In the genomic region with DNA sequence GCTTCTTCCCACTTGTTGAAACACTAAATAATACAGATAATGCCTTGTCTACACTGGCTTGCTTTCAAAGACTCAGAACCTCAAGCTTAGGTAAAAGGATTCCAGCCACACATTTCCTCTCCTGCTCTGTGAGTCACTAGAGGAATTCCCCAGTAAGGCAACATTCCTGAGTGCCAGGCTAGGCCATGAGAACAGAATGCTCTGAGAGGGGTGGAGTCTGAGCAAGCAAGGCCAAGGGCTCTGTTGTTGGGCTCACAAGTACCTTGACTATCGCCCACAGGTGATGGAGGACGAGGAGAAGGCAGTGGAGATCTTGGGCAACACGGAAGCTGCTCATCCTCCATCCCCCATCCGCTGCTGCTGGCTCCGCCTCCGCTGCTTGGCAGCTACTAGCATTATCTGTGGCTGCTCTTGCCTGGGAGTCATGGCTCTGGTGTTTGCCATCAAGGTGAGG, we compare ENCODE assay signal across 8 cellular contexts. TPM values are rescaled to one million over a fixed set of nuclear protein-coding genes. Genes with fewer than 3 reads are reported as not detected.
DNase-seq lines count a peak whose midpoint lies in the region; ATAC-seq and TF ChIP-seq lines count a peak whose summit lies in the region.

No MANE protein-coding gene starts in this region.

- TF ChIP-seq CTCF in mammary epithelial cell (conservative IDR thresholded peaks at IDR 0.05 in 1 of 2, IDR thresholded peaks at IDR 0.05 in 1 of 2; ENCODE audit: extremely low read depth in 1 of 2, insufficient read depth in 1 of 2, low read depth in 1 of 2, low read length in 2 of 2) (no peak), lower lobe of right lung (IDR thresholded peaks at IDR 0.05) (no peak), OCI-LY7 (conservative IDR thresholded peaks at IDR 0.05; ENCODE audit: low read length) (no peak), GM13976 (IDR thresholded peaks at IDR 0.05; ENCODE audit: borderline replicate concordance, control extremely low read depth, extremely low read depth, insufficient read depth, missing control alignments) (no peak)

- H3K79me2 ChIP-seq in mammary epithelial cell (ENCODE audit: insufficient read depth, low read length) (peaks cover 70% of the 10 kb centered on the region), OCI-LY7 (ENCODE audit: insufficient read depth, low read depth, low read length) (no peaks in the 10 kb centered on the region)

- H3K4me2 ChIP-seq in mammary epithelial cell (ENCODE audit: insufficient read depth, low read depth, low read length) (peak overlapping the region; percentile 84), OCI-LY7 (ENCODE audit: low read length) (no peak overlapping the region)

- CTCF ChIA-PET in mammary epithelial cell (lab: Charles Lee; ENCODE audit: low non-redundant PET) (interaction anchor here (0.6 kb wide), 1 partner anchor 73 kb away, joined by 3 read pairs; no protein-coding TSS in a partner anchor), OCI-LY7 (lab: Charles Lee; ENCODE audit: unreplicated experiment) (no interaction called here)

- in situ Hi-C loops in mammary epithelial cell (cut with MboI; ENCODE audit: low sequenced_read_pairs in 2 of 2), result no loop called here
- in situ Hi-C loops in GM13976 (cut with MboI; ENCODE audit: low sequenced_read_pairs, unreplicated experiment), result no loop called here

- POLR2A ChIA-PET in OCI-LY7 (lab: Charles Lee), result interaction anchor here (0.6 kb wide), 1 partner anchor 702 kb away, joined by 6 read pairs; no protein-coding TSS in a partner anchor

- H3K27me3 ChIP-seq in mammary epithelial cell (ENCODE audit: insufficient read depth, low read length) (no peaks in the 10 kb centered on the region), lower lobe of right lung (ENCODE audit: low read depth) (no peaks in the 10 kb centered on the region)

- peak overlapping the region; percentile 100 for H3K9ac ChIP-seq in mammary epithelial cell (ENCODE audit: insufficient read depth, low read length)

- ATAC-seq in lower lobe of right lung (peak; percentile 92 to 93), HG02642 (IDR thresholded peaks at IDR 0.05; ENCODE audit: poor library complexity, unreplicated experiment) (no peak)

- dilution Hi-C loops in mammary epithelial cell (cut with HindIII; ENCODE audit: low sequenced_read_pairs), result no loop called here

- H3K4me3 ChIP-seq in mammary epithelial cell (replicated peaks in 1 of 3; ENCODE audit: insufficient read depth in 1 of 3, low read depth in 2 of 3, low read length in 3 of 3) (peak overlapping the region; percentile 75 to 88 (median 81)), lower lobe of right lung (peak overlapping the region; percentile 24), OCI-LY7 (ENCODE audit: low read depth, low read length, poor library complexity, severe bottlenecking) (no peak overlapping the region)

- H2AFZ ChIP-seq in mammary epithelial cell (ENCODE audit: low read depth, low read length) (no peak overlapping the region), OCI-LY7 (ENCODE audit: low read length) (no peak overlapping the region)

- no peaks in the 10 kb centered on the region for H3K9me3 ChIP-seq in mammary epithelial cell (replicated peaks; ENCODE audit: insufficient read depth, low read length)
- no peaks in the 10 kb centered on the region for H3K9me3 ChIP-seq in lower lobe of right lung
- H3K9me3 ChIP-seq in OCI-LY7 (ENCODE audit: low read length), result no peaks in the 10 kb centered on the region

- H4K20me1 ChIP-seq in mammary epithelial cell (ENCODE audit: insufficient read depth, low read length) (no peaks in the 10 kb centered on the region), OCI-LY7 (ENCODE audit: insufficient read depth, low read length) (no peaks in the 10 kb centered on the region)

- BruUV-seq in mammary epithelial cell (replicated peaks; lab: Mats Ljungman, UMichigan) (no TSS peak), OCI-LY7 (replicated peaks; lab: Mats Ljungman, UMichigan) (no TSS peak)

- DNase-seq in A172 (ENCODE audit: low spot score) (peak; percentile 98), HS-27A (ENCODE audit: low read depth) (peak; percentile 66), mammary epithelial cell (peak; percentile 100), lower lobe of right lung (peak; percentile 78), NCI-H2171 (lab: John Stamatoyannopoulos, UW) (no peak), OCI-LY7 (ENCODE audit: low spot score) (no peak), GM13976 (ENCODE audit: low spot score) (no peak)

- peaks cover 34% of the 10 kb centered on the region for H3K4me1 ChIP-seq in mammary epithelial cell (ENCODE audit: insufficient read depth, low read length)
- H3K4me1 ChIP-seq in lower lobe of right lung, result peaks cover 33% of the 10 kb centered on the region
- H3K4me1 ChIP-seq in OCI-LY7 (ENCODE audit: insufficient read depth, low read length, poor library complexity, severe bottlenecking), result no peaks in the 10 kb centered on the region

- peaks cover 25% of the 10 kb centered on the region for H3K36me3 ChIP-seq in mammary epithelial cell (ENCODE audit: insufficient read depth, low read length)
- peaks cover 61% of the 10 kb centered on the region for H3K36me3 ChIP-seq in lower lobe of right lung
- H3K36me3 ChIP-seq in OCI-LY7 (ENCODE audit: insufficient read depth, low read length), result peaks cover 81% of the 10 kb centered on the region

- intact Hi-C loops in mammary epithelial cell (cut with micrococcal nuclease), result loop anchor here (1.0 to 2.0 kb wide), 5 partner anchors 21 to 73 kb away; partner anchors contain the start of genes CFAP119, RNF40 and ZNF629
- intact Hi-C loops in lower lobe of right lung (cut with DNase I), result no loop called here
- intact Hi-C loops in OCI-LY7 (cut with micrococcal nuclease; ENCODE audit: unreplicated experiment), result no loop called here

- 6% methylated on average over 6 of the region's 6 CpGs for WGBS in mammary epithelial cell (ENCODE audit: low coverage, missing lambda C conversion rate)

- H3K27ac ChIP-seq in mammary epithelial cell (ENCODE audit: insufficient read depth, low read depth, low read length) (peak overlapping the region; percentile 100), lower lobe of right lung (peak overlapping the region; percentile 88), OCI-LY7 (ENCODE audit: low read depth, low read length, poor library complexity, severe bottlenecking) (no peak overlapping the region)

- H3K9me2 ChIP-seq in OCI-LY7 (ENCODE audit: insufficient read depth, low read length), result no peaks in the 10 kb centered on the region

RNA-seq across cellular contexts. Expression of gene PHKG2, which starts 6.7 kb away (rescaled TPM):
- total RNA-seq in A172 (2014; rRNA removed; shearing (Covaris generic)), result 57.7 and 61.5 TPM in 2 replicates
- 10 to 100 TPM; 15.3 to 39.3 TPM for total RNA-seq in mammary epithelial cell
- 29.2 TPM for polyA plus RNA-seq in mammary epithelial cell
- polyA minus RNA-seq in mammary epithelial cell, result 6.8 TPM
- 25.5 TPM for total RNA-seq in lower lobe of right lung
- 37.6 and 40.5 TPM in 2 replicates for total RNA-seq in OCI-LY7 (2014; rRNA removed; shearing (Covaris generic))
- total RNA-seq in OCI-LY7 (2022), result 41.9 and 46.5 TPM in 2 replicates

RNA-seq across cellular contexts. Expression of gene CFAP119, which starts 20.4 kb away (rescaled TPM):
- total RNA-seq in A172 (2014; rRNA removed; shearing (Covaris generic)), result 6.5 and 10.5 TPM in 2 replicates
- total RNA-seq in mammary epithelial cell, result 1 to 10 TPM; 1.5 to 8.3 TPM
- 7.6 TPM for polyA plus RNA-seq in mammary epithelial cell
- not detected for polyA minus RNA-seq in mammary epithelial cell
- total RNA-seq in lower lobe of right lung, result 11.1 TPM
- 20.7 and 27.4 TPM in 2 replicates for total RNA-seq in OCI-LY7 (2014; rRNA removed; shearing (Covaris generic))
- total RNA-seq in OCI-LY7 (2022), result 25.0 and 27.4 TPM in 2 replicates

RNA-seq across cellular contexts. Expression of gene RNF40, which starts 20.6 kb away (rescaled TPM):
- 105 and 107 TPM in 2 replicates for total RNA-seq in A172 (2014; rRNA removed; shearing (Covaris generic))
- total RNA-seq in mammary epithelial cell, result 10 to 100 TPM; 62.8 to 66.4 TPM
- polyA plus RNA-seq in mammary epithelial cell, result 45.7 TPM
- polyA minus RNA-seq in mammary epithelial cell, result 94.0 TPM
- total RNA-seq in lower lobe of right lung, result 95.9 TPM
- total RNA-seq in OCI-LY7 (2014; rRNA removed; shearing (Covaris generic)), result 54.8 and 70.5 TPM in 2 replicates
- 108 and 120 TPM in 2 replicates for total RNA-seq in OCI-LY7 (2022)

RNA-seq across cellular contexts. Expression of gene SRCAP, which starts 42.5 kb away (rescaled TPM):
- total RNA-seq in A172 (2014; rRNA removed; shearing (Covaris generic)), result 9.3 and 11.4 TPM in 2 replicates
- total RNA-seq in mammary epithelial cell (10 to 100 TPM; 20.2 to 46.2 TPM), lower lobe of right lung (73.8 TPM), OCI-LY7 (2022) (92.6 and 93.7 TPM in 2 replicates)
- 3.9 TPM for polyA plus RNA-seq in mammary epithelial cell
- 41.0 TPM for polyA minus RNA-seq in mammary epithelial cell
- 15.6 and 41.8 TPM in 2 replicates for total RNA-seq in OCI-LY7 (2014; rRNA removed; shearing (Covaris generic))

RNA-seq across cellular contexts. Expression of gene ZNF629, which starts 45.5 kb away (rescaled TPM):
- 20.5 and 20.8 TPM in 2 replicates for total RNA-seq in A172 (2014; rRNA removed; shearing (Covaris generic))
- total RNA-seq in mammary epithelial cell (10 to 100 TPM; 13.6 to 19.2 TPM), lower lobe of right lung (11.9 TPM), OCI-LY7 (2022) (1.0 and 1.1 TPM in 2 replicates)
- 4.9 TPM for polyA plus RNA-seq in mammary epithelial cell
- polyA minus RNA-seq in mammary epithelial cell, result 9.8 TPM
- 1.9 and 2.5 TPM in 2 replicates for total RNA-seq in OCI-LY7 (2014; rRNA removed; shearing (Covaris generic))

Comparison
In these comparisons a context has a peak if more than half of its experiments do, and no peak if none do; other contexts are left out.
1. DNase-seq: peak in A172 (single experiment), HS-27A (single experiment), mammary epithelial cell (single experiment) and lower lobe of right lung (single experiment); none in NCI-H2171 (single experiment), OCI-LY7 (single experiment) and GM13976 (single experiment).